Comparison of ENCODE assay signal across 8 cellular contexts in genomic region chr4:48778431-48779094, GRCh38. TPM values are rescaled to one million over a fixed set of nuclear protein-coding genes. Genes with fewer than 3 reads are reported as not detected.
DNase-seq lines count a peak whose midpoint lies in the region; ATAC-seq lines count a peak whose summit lies in the region.

No MANE protein-coding gene starts in this region.

- H3K27ac ChIP-seq in effector memory CD4-positive, alpha-beta T cell (ENCODE audit: insufficient read depth, low read length, poor library complexity, severe bottlenecking) = peak overlapping the region; percentile 95

- no peak for ATAC-seq in natural killer cell treated with Interleukin-12 subunit alpha and Interleukin-12 subunit beta and Interleukin-15 and Interleukin-18, amount 100 ng/mL, for 72 hours

- intact Hi-C loops in activated CD4-positive, alpha-beta T cell treated with anti-CD3 and anti-CD28 coated beads, Interleukin-2, amount 10 ng/mL, durations not matched to agents 24 days and 14 days (cut with micrococcal nuclease) = loop anchor here (5.0 kb wide), 2 partner anchors 51 to 184 kb away; no protein-coding TSS in a partner anchor

- no peaks in the 10 kb centered on the region for H3K9me3 Mint-ChIP-seq in activated CD4-positive, alpha-beta T cell treated with anti-CD3 and anti-CD28 coated beads, Interleukin-2, amount 10 ng/mL, durations not matched to agents 24 days and 14 days
- no peaks in the 10 kb centered on the region for H3K9me3 Mint-ChIP-seq in natural killer cell treated with Interleukin-12 subunit alpha and Interleukin-12 subunit beta and Interleukin-15 and Interleukin-18, amount 100 ng/mL, for 72 hours

- peak overlapping the region; percentile 91 for H3K4me3 Mint-ChIP-seq in activated CD4-positive, alpha-beta T cell treated with anti-CD3 and anti-CD28 coated beads, Interleukin-2, amount 10 ng/mL, durations not matched to agents 24 days and 14 days
- H3K4me3 Mint-ChIP-seq in natural killer cell treated with Interleukin-12 subunit alpha and Interleukin-12 subunit beta and Interleukin-15 and Interleukin-18, amount 100 ng/mL, for 72 hours = peak overlapping the region; percentile 89

- no peaks in the 10 kb centered on the region for H3K27me3 ChIP-seq in effector memory CD4-positive, alpha-beta T cell (replicated peaks; ENCODE audit: control insufficient read depth, insufficient read depth, low read length, poor library complexity, severe bottlenecking)

- no peaks in the 10 kb centered on the region for H3K27me3 Mint-ChIP-seq in activated CD4-positive, alpha-beta T cell treated with anti-CD3 and anti-CD28 coated beads, Interleukin-2, amount 10 ng/mL, durations not matched to agents 24 days and 14 days
- H3K27me3 Mint-ChIP-seq in natural killer cell treated with Interleukin-12 subunit alpha and Interleukin-12 subunit beta and Interleukin-15 and Interleukin-18, amount 100 ng/mL, for 72 hours = no peaks in the 10 kb centered on the region

- peaks cover 44% of the 10 kb centered on the region for H3K4me1 Mint-ChIP-seq in activated CD4-positive, alpha-beta T cell treated with anti-CD3 and anti-CD28 coated beads, Interleukin-2, amount 10 ng/mL, durations not matched to agents 24 days and 14 days
- H3K4me1 Mint-ChIP-seq in natural killer cell treated with Interleukin-12 subunit alpha and Interleukin-12 subunit beta and Interleukin-15 and Interleukin-18, amount 100 ng/mL, for 72 hours (ENCODE audit: low read depth in 2 of 2) = peaks cover 34 to 39% of the 10 kb centered on the region in 2 donors

- DNase-seq in activated CD4-positive, alpha-beta T cell treated with anti-CD3 and anti-CD28 coated beads, Interleukin-2, amount 10 ng/mL, durations not matched to agents 24 days and 14 days = peak; percentile 63
- no peak for DNase-seq in activated CD4-positive, alpha-beta T cell treated with anti-CD3 and anti-CD28 coated beads for 48 hours
- peak; percentile 59 for DNase-seq in OCI-M1 (lab: John Stamatoyannopoulos, UW)
- no peak for DNase-seq in effector memory CD4-positive, alpha-beta T cell
- no peak for DNase-seq in natural killer cell treated with Interleukin-12 subunit alpha and Interleukin-12 subunit beta and Interleukin-15 and Interleukin-18, amount 100 ng/mL, for 72 hours (ENCODE audit: low spot score)
- DNase-seq in NCI-H1092 treated with DMSO at 0.1 percent for 48 hours (lab: John Stamatoyannopoulos, UW) = no peak
- DNase-seq in NCI-H748 treated with DMSO at 0.1 percent for 48 hours (lab: John Stamatoyannopoulos, UW) = no peak
- no peak for DNase-seq in NCI-H1694 treated with DMSO at 0.1 percent for 48 hours (lab: John Stamatoyannopoulos, UW)

- no peaks in the 10 kb centered on the region for H3K9me3 ChIP-seq in effector memory CD4-positive, alpha-beta T cell (ENCODE audit: control insufficient read depth, low read length)

- peaks cover 5% of the 10 kb centered on the region for H3K36me3 Mint-ChIP-seq in activated CD4-positive, alpha-beta T cell treated with anti-CD3 and anti-CD28 coated beads, Interleukin-2, amount 10 ng/mL, durations not matched to agents 24 days and 14 days (ENCODE audit: low read depth)
- H3K36me3 Mint-ChIP-seq in natural killer cell treated with Interleukin-12 subunit alpha and Interleukin-12 subunit beta and Interleukin-15 and Interleukin-18, amount 100 ng/mL, for 72 hours = no peaks in the 10 kb centered on the region

- no peaks in the 10 kb centered on the region for H3K36me3 ChIP-seq in effector memory CD4-positive, alpha-beta T cell (ENCODE audit: control insufficient read depth, insufficient read depth, low read length)

- peak overlapping the region; percentile 100 for H3K4me3 ChIP-seq in effector memory CD4-positive, alpha-beta T cell (ENCODE audit: insufficient read depth, low read depth, low read length, poor library complexity, severe bottlenecking)

- peak overlapping the region; percentile 87 for H3K27ac Mint-ChIP-seq in activated CD4-positive, alpha-beta T cell treated with anti-CD3 and anti-CD28 coated beads, Interleukin-2, amount 10 ng/mL, durations not matched to agents 24 days and 14 days
- H3K27ac Mint-ChIP-seq in natural killer cell treated with Interleukin-12 subunit alpha and Interleukin-12 subunit beta and Interleukin-15 and Interleukin-18, amount 100 ng/mL, for 72 hours = peak overlapping the region; percentile 81 to 86

- peaks cover 24% of the 10 kb centered on the region for H3K4me1 ChIP-seq in effector memory CD4-positive, alpha-beta T cell (ENCODE audit: control insufficient read depth, insufficient read depth, low read length, poor library complexity, severe bottlenecking)

RNA-seq across cellular contexts. Expression of gene FRYL, which starts 1.5 kb away (rescaled TPM):
- total RNA-seq in activated CD4-positive, alpha-beta T cell treated with anti-CD3 and anti-CD28 coated beads, Interleukin-2, amount 10 ng/mL, durations not matched to agents 24 days and 14 days = 62.0 and 66.0 TPM in 2 replicates
- 100 to 1,000 TPM in 1 of 2 donors, 10 to 100 TPM in 1; 99.0 to 113 TPM for total RNA-seq in natural killer cell treated with Interleukin-12 subunit alpha and Interleukin-12 subunit beta and Interleukin-15 and Interleukin-18, amount 100 ng/mL, for 72 hours

RNA-seq across cellular contexts. Expression of gene OCIAD1, which starts 52.3 kb away (rescaled TPM):
- total RNA-seq in activated CD4-positive, alpha-beta T cell treated with anti-CD3 and anti-CD28 coated beads, Interleukin-2, amount 10 ng/mL, durations not matched to agents 24 days and 14 days = 116 and 130 TPM in 2 replicates
- total RNA-seq in natural killer cell treated with Interleukin-12 subunit alpha and Interleukin-12 subunit beta and Interleukin-15 and Interleukin-18, amount 100 ng/mL, for 72 hours = 100 to 1,000 TPM in 1 of 2 donors, 10 to 100 TPM in 1; 93.9 to 104 TPM

Comparison
In these comparisons a context has a peak if more than half of its experiments do, and no peak if none do; other contexts are left out.
1. DNase-seq: peak in activated CD4-positive, alpha-beta T cell treated with anti-CD3 and anti-CD28 coated beads, Interleukin-2, amount 10 ng/mL, durations not matched to agents 24 days and 14 days (single experiment) and OCI-M1 (single experiment); none in activated CD4-positive, alpha-beta T cell treated with anti-CD3 and anti-CD28 coated beads for 48 hours (single experiment), effector memory CD4-positive, alpha-beta T cell (0 of 3), natural killer cell treated with Interleukin-12 subunit alpha and Interleukin-12 subunit beta and Interleukin-15 and Interleukin-18, amount 100 ng/mL, for 72 hours (single experiment), NCI-H1092 treated with DMSO at 0.1 percent for 48 hours (single experiment), NCI-H748 treated with DMSO at 0.1 percent for 48 hours (single experiment) and NCI-H1694 treated with DMSO at 0.1 percent for 48 hours (single experiment).